1 cellular context compared by ENCODE assay signal in the genomic region with DNA sequence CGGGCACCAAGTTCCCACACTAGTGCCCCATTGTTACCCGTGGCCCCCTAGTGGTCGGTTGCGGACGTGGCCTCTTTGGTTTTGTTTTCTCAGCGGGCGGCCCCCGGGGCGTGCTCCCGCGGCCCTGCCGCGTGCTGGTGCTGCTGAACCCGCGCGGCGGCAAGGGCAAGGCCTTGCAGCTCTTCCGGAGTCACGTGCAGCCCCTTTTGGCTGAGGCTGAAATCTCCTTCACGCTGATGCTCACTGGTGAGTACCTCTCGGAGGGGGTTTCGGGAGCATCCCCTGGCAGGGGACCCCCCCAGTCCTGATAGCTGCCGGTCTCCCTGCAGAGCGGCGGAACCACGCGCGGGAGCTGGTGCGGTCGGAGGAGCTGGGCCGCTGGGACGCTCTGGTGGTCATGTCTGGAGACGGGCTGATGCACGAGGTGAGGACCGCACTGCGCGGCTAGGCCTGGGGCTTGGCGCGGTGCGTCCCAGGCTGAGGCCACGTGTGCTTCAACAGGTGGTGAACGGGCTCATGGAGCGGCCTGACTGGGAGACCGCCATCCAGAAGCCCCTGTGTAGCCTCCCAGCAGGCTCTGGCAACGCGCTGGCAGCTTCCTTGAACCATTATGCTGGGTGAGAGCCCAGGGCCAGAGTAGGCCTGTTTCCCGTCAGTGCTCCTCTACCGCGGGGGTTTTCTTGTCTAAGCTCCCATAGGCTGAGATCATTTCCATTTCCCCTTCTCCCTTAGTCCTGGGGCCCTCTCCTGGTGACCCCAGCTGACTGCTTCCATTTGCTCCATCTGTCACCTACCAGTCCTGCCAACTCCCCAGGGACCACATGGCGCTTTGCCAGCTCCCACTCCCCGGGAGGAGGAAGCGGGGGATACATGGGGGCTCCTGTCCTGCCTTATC.
TF ChIP-seq lines count a peak whose summit lies in the region.

No MANE protein-coding gene starts in this region.

TF ChIP-seq in H1, 55 proteins besides CTCF, POLR2A, EP300 and RAD21 (continues in another document):
- no peak for TF ChIP-seq SP4 (IDR thresholded peaks at IDR 0.05; ENCODE audit: low read length)
- 0 out of 2 replicates have a peak, but pooled peaks have one; percentile 46 for TF ChIP-seq RXRA (IDR thresholded peaks at IDR 0.05; ENCODE audit: insufficient read depth, low read depth, low read length)
- no peak for TF ChIP-seq TAF7 (optimal IDR thresholded peaks at IDR 0.05; ENCODE audit: borderline replicate concordance, low read depth, low read length)
- peak; percentile 67; the same call in 1 of the 2 replicates for TF ChIP-seq TCF12 (IDR thresholded peaks at IDR 0.05; ENCODE audit: low read depth, low read length)
- TF ChIP-seq RBBP5 (IDR thresholded peaks at IDR 0.05; ENCODE audit: borderline replicate concordance, low read depth, low read length), result 0 out of 2 replicates have a peak, but pooled peaks have one; percentile 16
- TF ChIP-seq, protein P1, sequence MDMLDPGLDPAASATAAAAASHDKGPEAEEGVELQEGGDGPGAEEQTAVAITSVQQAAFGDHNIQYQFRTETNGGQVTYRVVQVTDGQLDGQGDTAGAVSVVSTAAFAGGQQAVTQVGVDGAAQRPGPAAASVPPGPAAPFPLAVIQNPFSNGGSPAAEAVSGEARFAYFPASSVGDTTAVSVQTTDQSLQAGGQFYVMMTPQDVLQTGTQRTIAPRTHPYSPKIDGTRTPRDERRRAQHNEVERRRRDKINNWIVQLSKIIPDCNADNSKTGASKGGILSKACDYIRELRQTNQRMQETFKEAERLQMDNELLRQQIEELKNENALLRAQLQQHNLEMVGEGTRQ (IDR thresholded peaks at IDR 0.05; ENCODE audit: low read length), result peak; percentile 73
- no peak for TF ChIP-seq BRCA1 (IDR thresholded peaks at IDR 0.05; ENCODE audit: low read depth, low read length)
- TF ChIP-seq SIN3A (conservative IDR thresholded peaks at IDR 0.05 in 1 of 2, IDR thresholded peaks at IDR 0.05 in 1 of 2; ENCODE audit: low read depth in 1 of 2, low read length in 2 of 2), result no peak
- no peak for TF ChIP-seq FOSL1 (IDR thresholded peaks at IDR 0.05; ENCODE audit: insufficient read depth, low read depth, low read length)
- TF ChIP-seq JUND (IDR thresholded peaks at IDR 0.05; ENCODE audit: low read length), result no peak
- TF ChIP-seq JUN (IDR thresholded peaks at IDR 0.05; ENCODE audit: low read depth, low read length), result no peak
- no peak for TF ChIP-seq KDM5A (IDR thresholded peaks at IDR 0.05; ENCODE audit: low read length)
- TF ChIP-seq TAF1 (IDR thresholded peaks at IDR 0.05; ENCODE audit: low read depth, low read length), result no peak
- no peak for TF ChIP-seq CHD2 (IDR thresholded peaks at IDR 0.05; ENCODE audit: low read length)
- no peak for TF ChIP-seq RFX5 (IDR thresholded peaks at IDR 0.05; ENCODE audit: borderline replicate concordance, low read depth, low read length)
- no peak for TF ChIP-seq POLR2AphosphoS5 (IDR thresholded peaks at IDR 0.05; ENCODE audit: low read depth, low read length)
- TF ChIP-seq TBP (IDR thresholded peaks at IDR 0.05; ENCODE audit: low read depth, low read length), result 0 out of 2 replicates have a peak, but pooled peaks have one; percentile 7
- TF ChIP-seq SAP30 (IDR thresholded peaks at IDR 0.05; ENCODE audit: insufficient read depth, insufficient replicate concordance, low read length), result no peak
- peak; percentile 87 to 90 for TF ChIP-seq HDAC2 (IDR thresholded peaks at IDR 0.05; ENCODE audit: borderline replicate concordance in 1 of 2, low read depth in 2 of 2, low read length in 2 of 2)
- TF ChIP-seq, protein P2, sequence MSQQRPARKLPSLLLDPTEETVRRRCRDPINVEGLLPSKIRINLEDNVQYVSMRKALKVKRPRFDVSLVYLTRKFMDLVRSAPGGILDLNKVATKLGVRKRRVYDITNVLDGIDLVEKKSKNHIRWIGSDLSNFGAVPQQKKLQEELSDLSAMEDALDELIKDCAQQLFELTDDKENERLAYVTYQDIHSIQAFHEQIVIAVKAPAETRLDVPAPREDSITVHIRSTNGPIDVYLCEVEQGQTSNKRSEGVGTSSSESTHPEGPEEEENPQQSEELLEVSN (IDR thresholded peaks at IDR 0.05), result peak; percentile 99
- no peak for TF ChIP-seq CBX8 (IDR thresholded peaks at IDR 0.05; ENCODE audit: borderline replicate concordance, low read depth, low read length)
- TF ChIP-seq EGR1 (IDR thresholded peaks at IDR 0.05; ENCODE audit: borderline replicate concordance, low read depth, low read length), result 0 out of 2 replicates have a peak, but pooled peaks have one; percentile 44
- TF ChIP-seq NANOG (IDR thresholded peaks at IDR 0.05; ENCODE audit: insufficient read depth, low read depth, low read length, poor library complexity, severe bottlenecking), result no peak
- TF ChIP-seq GTF2F1 (IDR thresholded peaks at IDR 0.05; ENCODE audit: borderline replicate concordance, low read depth, low read length), result no peak; the same call in 1 of the 2 replicates
- TF ChIP-seq TEAD4 (IDR thresholded peaks at IDR 0.05; ENCODE audit: low read depth, low read length), result no peak
- peak; percentile 77 for TF ChIP-seq BACH1 (IDR thresholded peaks at IDR 0.05; ENCODE audit: low read length)
- TF ChIP-seq SP2 (IDR thresholded peaks at IDR 0.05; ENCODE audit: low read length), result no peak
- TF ChIP-seq GABPA (IDR thresholded peaks at IDR 0.05; ENCODE audit: borderline replicate concordance, insufficient read depth, low read length), result peak; percentile 66; the same call in 1 of the 2 replicates
- no peak for TF ChIP-seq KDM4A (IDR thresholded peaks at IDR 0.05; ENCODE audit: low read depth, low read length, severe bottlenecking)
- TF ChIP-seq SRF (IDR thresholded peaks at IDR 0.05; ENCODE audit: low read depth, low read length), result no peak
- no peak for TF ChIP-seq PHF8 (conservative IDR thresholded peaks at IDR 0.05; ENCODE audit: low read depth, low read length)
- no peak for TF ChIP-seq ZNF274 (IDR thresholded peaks at IDR 0.05; ENCODE audit: borderline replicate concordance, extremely low read depth, low read length)
- TF ChIP-seq HDAC6 (IDR thresholded peaks at IDR 0.05; ENCODE audit: low read depth, low read length), result no peak
- TF ChIP-seq YY1 (IDR thresholded peaks at IDR 0.05; ENCODE audit: low read depth, low read length), result peak; percentile 16; the same call in 1 of the 2 replicates
- no peak for TF ChIP-seq BCL11A (IDR thresholded peaks at IDR 0.05; ENCODE audit: low read depth in 2 of 2, low read length in 2 of 2)
- TF ChIP-seq CTBP2 (IDR thresholded peaks at IDR 0.05; ENCODE audit: borderline replicate concordance, insufficient read depth, insufficient read length, low read length), result no peak
- TF ChIP-seq, protein P3, sequence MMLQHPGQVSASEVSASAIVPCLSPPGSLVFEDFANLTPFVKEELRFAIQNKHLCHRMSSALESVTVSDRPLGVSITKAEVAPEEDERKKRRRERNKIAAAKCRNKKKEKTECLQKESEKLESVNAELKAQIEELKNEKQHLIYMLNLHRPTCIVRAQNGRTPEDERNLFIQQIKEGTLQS (IDR thresholded peaks at IDR 0.05; ENCODE audit: insufficient read depth, low read depth, low read length), result 0 out of 2 replicates have a peak, but pooled peaks have one; percentile 10
- TF ChIP-seq SIX5 (IDR thresholded peaks at IDR 0.05; ENCODE audit: low read depth, low read length), result no peak
- peak; percentile 52; the same call in 1 of the 2 replicates for TF ChIP-seq CREB1 (IDR thresholded peaks at IDR 0.05)
- TF ChIP-seq KDM1A (IDR thresholded peaks at IDR 0.05; ENCODE audit: borderline replicate concordance, low read length), result peak; percentile 52
- TF ChIP-seq CHD1 (IDR thresholded peaks at IDR 0.05; ENCODE audit: low read depth, low read length), result no peak
- TF ChIP-seq CBX5 (IDR thresholded peaks at IDR 0.05; ENCODE audit: low read depth, low read length), result no peak
- no peak for TF ChIP-seq SUZ12 (IDR thresholded peaks at IDR 0.05; ENCODE audit: low read length)
- no peak for TF ChIP-seq MAFK (IDR thresholded peaks at IDR 0.05; ENCODE audit: low read depth, low read length)
- TF ChIP-seq CEBPB (IDR thresholded peaks at IDR 0.05; ENCODE audit: low read depth, low read length), result no peak
- TF ChIP-seq, protein P4, sequence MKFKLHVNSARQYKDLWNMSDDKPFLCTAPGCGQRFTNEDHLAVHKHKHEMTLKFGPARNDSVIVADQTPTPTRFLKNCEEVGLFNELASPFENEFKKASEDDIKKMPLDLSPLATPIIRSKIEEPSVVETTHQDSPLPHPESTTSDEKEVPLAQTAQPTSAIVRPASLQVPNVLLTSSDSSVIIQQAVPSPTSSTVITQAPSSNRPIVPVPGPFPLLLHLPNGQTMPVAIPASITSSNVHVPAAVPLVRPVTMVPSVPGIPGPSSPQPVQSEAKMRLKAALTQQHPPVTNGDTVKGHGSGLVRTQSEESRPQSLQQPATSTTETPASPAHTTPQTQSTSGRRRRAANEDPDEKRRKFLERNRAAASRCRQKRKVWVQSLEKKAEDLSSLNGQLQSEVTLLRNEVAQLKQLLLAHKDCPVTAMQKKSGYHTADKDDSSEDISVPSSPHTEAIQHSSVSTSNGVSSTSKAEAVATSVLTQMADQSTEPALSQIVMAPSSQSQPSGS (IDR thresholded peaks at IDR 0.05; ENCODE audit: low read length), result 0 out of 2 replicates have a peak, but pooled peaks have one; percentile 25
- no peak for TF ChIP-seq EZH2 (IDR thresholded peaks at IDR 0.05; ENCODE audit: low read depth, low read length, severe bottlenecking)
- no peak for TF ChIP-seq SIRT6 (IDR thresholded peaks at IDR 0.05; ENCODE audit: low read length)
- TF ChIP-seq, protein P5, sequence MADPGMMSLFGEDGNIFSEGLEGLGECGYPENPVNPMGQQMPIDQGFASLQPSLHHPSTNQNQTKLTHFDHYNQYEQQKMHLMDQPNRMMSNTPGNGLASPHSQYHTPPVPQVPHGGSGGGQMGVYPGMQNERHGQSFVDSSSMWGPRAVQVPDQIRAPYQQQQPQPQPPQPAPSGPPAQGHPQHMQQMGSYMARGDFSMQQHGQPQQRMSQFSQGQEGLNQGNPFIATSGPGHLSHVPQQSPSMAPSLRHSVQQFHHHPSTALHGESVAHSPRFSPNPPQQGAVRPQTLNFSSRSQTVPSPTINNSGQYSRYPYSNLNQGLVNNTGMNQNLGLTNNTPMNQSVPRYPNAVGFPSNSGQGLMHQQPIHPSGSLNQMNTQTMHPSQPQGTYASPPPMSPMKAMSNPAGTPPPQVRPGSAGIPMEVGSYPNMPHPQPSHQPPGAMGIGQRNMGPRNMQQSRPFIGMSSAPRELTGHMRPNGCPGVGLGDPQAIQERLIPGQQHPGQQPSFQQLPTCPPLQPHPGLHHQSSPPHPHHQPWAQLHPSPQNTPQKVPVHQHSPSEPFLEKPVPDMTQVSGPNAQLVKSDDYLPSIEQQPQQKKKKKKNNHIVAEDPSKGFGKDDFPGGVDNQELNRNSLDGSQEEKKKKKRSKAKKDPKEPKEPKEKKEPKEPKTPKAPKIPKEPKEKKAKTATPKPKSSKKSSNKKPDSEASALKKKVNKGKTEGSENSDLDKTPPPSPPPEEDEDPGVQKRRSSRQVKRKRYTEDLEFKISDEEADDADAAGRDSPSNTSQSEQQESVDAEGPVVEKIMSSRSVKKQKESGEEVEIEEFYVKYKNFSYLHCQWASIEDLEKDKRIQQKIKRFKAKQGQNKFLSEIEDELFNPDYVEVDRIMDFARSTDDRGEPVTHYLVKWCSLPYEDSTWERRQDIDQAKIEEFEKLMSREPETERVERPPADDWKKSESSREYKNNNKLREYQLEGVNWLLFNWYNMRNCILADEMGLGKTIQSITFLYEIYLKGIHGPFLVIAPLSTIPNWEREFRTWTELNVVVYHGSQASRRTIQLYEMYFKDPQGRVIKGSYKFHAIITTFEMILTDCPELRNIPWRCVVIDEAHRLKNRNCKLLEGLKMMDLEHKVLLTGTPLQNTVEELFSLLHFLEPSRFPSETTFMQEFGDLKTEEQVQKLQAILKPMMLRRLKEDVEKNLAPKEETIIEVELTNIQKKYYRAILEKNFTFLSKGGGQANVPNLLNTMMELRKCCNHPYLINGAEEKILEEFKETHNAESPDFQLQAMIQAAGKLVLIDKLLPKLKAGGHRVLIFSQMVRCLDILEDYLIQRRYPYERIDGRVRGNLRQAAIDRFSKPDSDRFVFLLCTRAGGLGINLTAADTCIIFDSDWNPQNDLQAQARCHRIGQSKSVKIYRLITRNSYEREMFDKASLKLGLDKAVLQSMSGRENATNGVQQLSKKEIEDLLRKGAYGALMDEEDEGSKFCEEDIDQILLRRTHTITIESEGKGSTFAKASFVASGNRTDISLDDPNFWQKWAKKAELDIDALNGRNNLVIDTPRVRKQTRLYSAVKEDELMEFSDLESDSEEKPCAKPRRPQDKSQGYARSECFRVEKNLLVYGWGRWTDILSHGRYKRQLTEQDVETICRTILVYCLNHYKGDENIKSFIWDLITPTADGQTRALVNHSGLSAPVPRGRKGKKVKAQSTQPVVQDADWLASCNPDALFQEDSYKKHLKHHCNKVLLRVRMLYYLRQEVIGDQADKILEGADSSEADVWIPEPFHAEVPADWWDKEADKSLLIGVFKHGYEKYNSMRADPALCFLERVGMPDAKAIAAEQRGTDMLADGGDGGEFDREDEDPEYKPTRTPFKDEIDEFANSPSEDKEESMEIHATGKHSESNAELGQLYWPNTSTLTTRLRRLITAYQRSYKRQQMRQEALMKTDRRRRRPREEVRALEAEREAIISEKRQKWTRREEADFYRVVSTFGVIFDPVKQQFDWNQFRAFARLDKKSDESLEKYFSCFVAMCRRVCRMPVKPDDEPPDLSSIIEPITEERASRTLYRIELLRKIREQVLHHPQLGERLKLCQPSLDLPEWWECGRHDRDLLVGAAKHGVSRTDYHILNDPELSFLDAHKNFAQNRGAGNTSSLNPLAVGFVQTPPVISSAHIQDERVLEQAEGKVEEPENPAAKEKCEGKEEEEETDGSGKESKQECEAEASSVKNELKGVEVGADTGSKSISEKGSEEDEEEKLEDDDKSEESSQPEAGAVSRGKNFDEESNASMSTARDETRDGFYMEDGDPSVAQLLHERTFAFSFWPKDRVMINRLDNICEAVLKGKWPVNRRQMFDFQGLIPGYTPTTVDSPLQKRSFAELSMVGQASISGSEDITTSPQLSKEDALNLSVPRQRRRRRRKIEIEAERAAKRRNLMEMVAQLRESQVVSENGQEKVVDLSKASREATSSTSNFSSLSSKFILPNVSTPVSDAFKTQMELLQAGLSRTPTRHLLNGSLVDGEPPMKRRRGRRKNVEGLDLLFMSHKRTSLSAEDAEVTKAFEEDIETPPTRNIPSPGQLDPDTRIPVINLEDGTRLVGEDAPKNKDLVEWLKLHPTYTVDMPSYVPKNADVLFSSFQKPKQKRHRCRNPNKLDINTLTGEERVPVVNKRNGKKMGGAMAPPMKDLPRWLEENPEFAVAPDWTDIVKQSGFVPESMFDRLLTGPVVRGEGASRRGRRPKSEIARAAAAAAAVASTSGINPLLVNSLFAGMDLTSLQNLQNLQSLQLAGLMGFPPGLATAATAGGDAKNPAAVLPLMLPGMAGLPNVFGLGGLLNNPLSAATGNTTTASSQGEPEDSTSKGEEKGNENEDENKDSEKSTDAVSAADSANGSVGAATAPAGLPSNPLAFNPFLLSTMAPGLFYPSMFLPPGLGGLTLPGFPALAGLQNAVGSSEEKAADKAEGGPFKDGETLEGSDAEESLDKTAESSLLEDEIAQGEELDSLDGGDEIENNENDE (IDR thresholded peaks at IDR 0.05; ENCODE audit: insufficient replicate concordance, low read length), result no peak
- TF ChIP-seq POU5F1 (IDR thresholded peaks at IDR 0.05; ENCODE audit: low read depth, low read length), result no peak
- no peak for TF ChIP-seq SP1 (IDR thresholded peaks at IDR 0.05; ENCODE audit: low read depth, low read length)
- TF ChIP-seq, protein P6, sequence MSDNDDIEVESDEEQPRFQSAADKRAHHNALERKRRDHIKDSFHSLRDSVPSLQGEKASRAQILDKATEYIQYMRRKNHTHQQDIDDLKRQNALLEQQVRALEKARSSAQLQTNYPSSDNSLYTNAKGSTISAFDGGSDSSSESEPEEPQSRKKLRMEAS (IDR thresholded peaks at IDR 0.05), result peak; percentile 100
- no peak for TF ChIP-seq NRF1 (IDR thresholded peaks at IDR 0.05; ENCODE audit: low read depth, low read length)
